In genomic region chr9:124339603-124340146, GRCh38 we compare ENCODE assay signal across 17 cellular contexts.
"Had no signal": no experiment of that assay in that cellular context is flagged by ENCODE, and none has a peak within 500 bp of the region (broad histone marks: within the 10 kb centered on the region; RNA-seq: fewer than 3 reads in every experiment).

No MANE protein-coding gene starts in this region.

- H3K36me3 ChIP-seq: colonic mucosa had no signal

- H3K9me3 Mint-ChIP-seq: stimulated activated naive CD8-positive, alpha-beta T cell treated with anti-CD3 and anti-CD28 coated beads, Interleukin-15, Interleukin-2, amounts not matched to agents 100 ng/mL and 50 ng/mL, for 24 hours had no signal

- H3K36me3 Mint-ChIP-seq: naive thymus-derived CD4-positive, alpha-beta T cell had no signal

- H3K4me3 Mint-ChIP-seq: activated CD8-positive, alpha-beta T cell treated with anti-CD3 and anti-CD28 coated beads for 36 hours; naive thymus-derived CD4-positive, alpha-beta T cell; stimulated activated naive CD8-positive, alpha-beta T cell treated with anti-CD3 and anti-CD28 coated beads, Interleukin-15, Interleukin-2, amounts not matched to agents 100 ng/mL and 50 ng/mL, for 24 hours had no signal

- H3K4me1 ChIP-seq: colonic mucosa, upper lobe of right lung had no signal

- H3K27me3 ChIP-seq: ascending aorta, cardiac muscle cell, colonic mucosa, foreskin keratinocyte, heart left ventricle, upper lobe of right lung had no signal

- H3K4me1 Mint-ChIP-seq: naive thymus-derived CD4-positive, alpha-beta T cell had no signal

- H3K27ac ChIP-seq: ascending aorta, cardiac muscle cell, colonic mucosa, foreskin keratinocyte, heart left ventricle, psoas muscle, upper lobe of right lung had no signal

- H3K9me3 ChIP-seq: ascending aorta, colonic mucosa, upper lobe of right lung had no signal

- ATAC-seq: activated CD8-positive, alpha-beta T cell treated with anti-CD3 and anti-CD28 coated beads for 36 hours; foreskin keratinocyte; heart left ventricle; naive thymus-derived CD4-positive, alpha-beta T cell; psoas muscle; upper lobe of right lung had no signal

- H3K4me3 ChIP-seq: ascending aorta, cardiac muscle cell, colonic mucosa, heart left ventricle, lung, psoas muscle, upper lobe of right lung had no signal

- DNase-seq: activated CD8-positive, alpha-beta memory T cell treated with anti-CD3 and anti-CD28 coated beads, Interleukin-2, amount 50 U/mL, for 48 hours; activated CD8-positive, alpha-beta T cell treated with anti-CD3 and anti-CD28 coated beads for 36 hours; activated naive CD4-positive, alpha-beta T cell; colonic mucosa; effector CD4-positive, alpha-beta T cell; foreskin keratinocyte; naive thymus-derived CD4-positive, alpha-beta T cell; nucleus accumbens; stimulated activated CD4-positive, alpha-beta T cell treated with anti-CD3 and anti-CD28 coated beads, Interleukin-4, amount 100 ng/mL, for 1 hour; stimulated activated CD8-positive, alpha-beta memory T cell treated with anti-CD3 and anti-CD28 coated beads, Interleukin-4, amount 100 ng/mL, for 48 hours; upper lobe of right lung had no signal

- H3K27me3 Mint-ChIP-seq: activated CD8-positive, alpha-beta T cell treated with anti-CD3 and anti-CD28 coated beads for 36 hours; naive thymus-derived CD4-positive, alpha-beta T cell; stimulated activated naive CD8-positive, alpha-beta T cell treated with anti-CD3 and anti-CD28 coated beads, Interleukin-15, Interleukin-2, amounts not matched to agents 100 ng/mL and 50 ng/mL, for 24 hours had no signal

- H3K27ac Mint-ChIP-seq: activated CD8-positive, alpha-beta T cell treated with anti-CD3 and anti-CD28 coated beads for 36 hours; naive thymus-derived CD4-positive, alpha-beta T cell; stimulated activated naive CD8-positive, alpha-beta T cell treated with anti-CD3 and anti-CD28 coated beads, Interleukin-15, Interleukin-2, amounts not matched to agents 100 ng/mL and 50 ng/mL, for 24 hours had no signal
